ENCODE assay signal across 17 cellular contexts in genomic region chr17:9199474-9200196, GRCh38.
DNase-seq lines count a peak whose midpoint lies in the region; ATAC-seq and TF ChIP-seq lines count a peak whose summit lies in the region.
"Had no signal": no experiment of that assay in that cellular context is flagged by ENCODE, and none has a peak within 500 bp of the region (broad histone marks: within the 10 kb centered on the region; RNA-seq: fewer than 3 reads in every experiment).

No MANE protein-coding gene starts in this region.

- H3K9me3 ChIP-seq in WERI-Rb-1 (ENCODE audit: severe bottlenecking) (no peaks in the 10 kb centered on the region), left ventricle myocardium inferior (replicated peaks) (no peaks in the 10 kb centered on the region), skeletal muscle tissue (ENCODE audit: control insufficient read depth in 3 of 3, low read length in 3 of 3) (no peaks in the 10 kb centered on the region)

- H3K36me3 ChIP-seq in WERI-Rb-1 (no peaks in the 10 kb centered on the region; the same call in 1 of the 2 replicates), left ventricle myocardium inferior (no peaks in the 10 kb centered on the region), skeletal muscle tissue (ENCODE audit: control insufficient read depth in 3 of 3, insufficient read depth in 3 of 3, low read length in 3 of 3) (no peaks in the 10 kb centered on the region)

- no peaks in the 10 kb centered on the region for H3K4me1 Mint-ChIP-seq in HFFc6 (ENCODE audit: low read depth)

- no peaks in the 10 kb centered on the region for H3K36me3 Mint-ChIP-seq in HFFc6 (ENCODE audit: low read depth)
- H3K36me3 Mint-ChIP-seq: activated naive CD8-positive, alpha-beta T cell treated with anti-CD3 and anti-CD28 coated beads, Interleukin-2, amount 10 ng/mL, durations not matched to agents 7 days and 5 days had no signal

- peaks cover 42% of the 10 kb centered on the region for H3K9me3 Mint-ChIP-seq in HFFc6
- H3K9me3 Mint-ChIP-seq: activated CD4-positive, alpha-beta memory T cell treated with anti-CD3 and anti-CD28 coated beads, Interleukin-2, amount 10 ng/mL, durations not matched to agents 7 days and 5 days; activated T-cell treated with anti-CD3 and anti-CD28 coated beads, Interleukin-2, amount 50 U/mL, for 72 hours had no signal

- H3K27ac Mint-ChIP-seq in HFFc6, result no peak overlapping the region
- H3K27ac Mint-ChIP-seq: activated CD4-positive, alpha-beta memory T cell treated with anti-CD3 and anti-CD28 coated beads, Interleukin-2, amount 10 ng/mL, durations not matched to agents 7 days and 5 days; activated naive CD8-positive, alpha-beta T cell treated with anti-CD3 and anti-CD28 coated beads, Interleukin-2, amount 10 ng/mL, durations not matched to agents 7 days and 5 days; activated T-cell treated with anti-CD3 and anti-CD28 coated beads, Interleukin-2, amount 50 U/mL, for 72 hours; stimulated activated naive CD8-positive, alpha-beta T cell treated with anti-CD3 and anti-CD28 coated beads, Interleukin-15, amount 100 ng/mL, for 72 hours had no signal

- no peak overlapping the region for H3K9ac ChIP-seq in skeletal muscle tissue (ENCODE audit: low read depth in 1 of 3, low read length in 3 of 3)

- no peaks in the 10 kb centered on the region for H3K27me3 ChIP-seq in WERI-Rb-1 (ENCODE audit: insufficient read depth, low read depth, severe bottlenecking)
- H3K27me3 ChIP-seq in left ventricle myocardium inferior (ENCODE audit: low read depth), result no peaks in the 10 kb centered on the region
- H3K27me3 ChIP-seq in skeletal muscle tissue (ENCODE audit: control insufficient read depth in 3 of 3, insufficient read depth in 3 of 3, low read length in 3 of 3), result no peaks in the 10 kb centered on the region

- TF ChIP-seq CTCF in WERI-Rb-1 (IDR thresholded peaks at IDR 0.05; ENCODE audit: low read depth, low read length) (no peak), left ventricle myocardium inferior (IDR thresholded peaks at IDR 0.05; ENCODE audit: borderline replicate concordance) (no peak), HFFc6 (IDR thresholded peaks at IDR 0.05) (no peak)

- intact Hi-C loops in left ventricle myocardium inferior (cut with micrococcal nuclease), result no loop called here

- H3K27ac ChIP-seq in WERI-Rb-1, result peak overlapping the region; percentile 53
- no peak overlapping the region for H3K27ac ChIP-seq in left ventricle myocardium inferior (replicated peaks)
- H3K27ac ChIP-seq in skeletal muscle tissue (ENCODE audit: low read depth, low read length), result peak overlapping the region; percentile 1

- peak; percentile 48 for DNase-seq in NCI-H82 (lab: John Stamatoyannopoulos, UW)
- DNase-seq in NCI-H82 treated with DMSO at 0.1 percent for 48 hours (lab: John Stamatoyannopoulos, UW; ENCODE audit: unreplicated experiment), result no peak
- DNase-seq in WERI-Rb-1, result no peak
- DNase-seq in left ventricle myocardium inferior, result peak; percentile 26
- no peak for DNase-seq in HFFc6
- DNase-seq: 8988T; activated CD4-positive, alpha-beta memory T cell treated with anti-CD3 and anti-CD28 coated beads, Interleukin-2, amount 10 ng/mL, durations not matched to agents 7 days and 5 days; activated naive CD8-positive, alpha-beta T cell treated with anti-CD3 and anti-CD28 coated beads, Interleukin-2, amount 10 ng/mL, durations not matched to agents 7 days and 5 days; activated T-cell treated with anti-CD3 and anti-CD28 coated beads, Interleukin-2, amount 50 U/mL, for 72 hours; GOT3; NCI-H2029 treated with DMSO at 0.1 percent for 48 hours; stimulated activated naive CD8-positive, alpha-beta T cell treated with anti-CD3 and anti-CD28 coated beads, Interleukin-15, amount 100 ng/mL, for 72 hours had no signal

- ATAC-seq in GM18519 (IDR thresholded peaks at IDR 0.05; ENCODE audit: low FRiP score, unreplicated experiment) (no peak), GM21723 (IDR thresholded peaks at IDR 0.05; ENCODE audit: unreplicated experiment) (no peak)
- ATAC-seq: activated T-cell treated with anti-CD3 and anti-CD28 coated beads, Interleukin-2, amount 50 U/mL, for 72 hours; left lobe of liver; Panc1; stimulated activated naive CD8-positive, alpha-beta T cell treated with anti-CD3 and anti-CD28 coated beads, Interleukin-15, amount 100 ng/mL, for 72 hours had no signal

- H3K4me1 ChIP-seq in left ventricle myocardium inferior (peaks cover 7% of the 10 kb centered on the region), skeletal muscle tissue (ENCODE audit: control insufficient read depth in 3 of 3, insufficient read depth in 3 of 3, low read length in 3 of 3) (peaks cover 18 to 20% (median 20%) of the 10 kb centered on the region in 3 donors)

- H3K4me3 Mint-ChIP-seq in HFFc6, result no peak overlapping the region
- H3K4me3 Mint-ChIP-seq: activated CD4-positive, alpha-beta memory T cell treated with anti-CD3 and anti-CD28 coated beads, Interleukin-2, amount 10 ng/mL, durations not matched to agents 7 days and 5 days; activated naive CD8-positive, alpha-beta T cell treated with anti-CD3 and anti-CD28 coated beads, Interleukin-2, amount 10 ng/mL, durations not matched to agents 7 days and 5 days; activated T-cell treated with anti-CD3 and anti-CD28 coated beads, Interleukin-2, amount 50 U/mL, for 72 hours; stimulated activated naive CD8-positive, alpha-beta T cell treated with anti-CD3 and anti-CD28 coated beads, Interleukin-15, amount 100 ng/mL, for 72 hours had no signal

- no peaks in the 10 kb centered on the region; the same call in 1 of the 2 replicates for H3K27me3 Mint-ChIP-seq in HFFc6 (ENCODE audit: insufficient read depth)
- H3K27me3 Mint-ChIP-seq: activated CD4-positive, alpha-beta memory T cell treated with anti-CD3 and anti-CD28 coated beads, Interleukin-2, amount 10 ng/mL, durations not matched to agents 7 days and 5 days had no signal

- H3K4me3 ChIP-seq in WERI-Rb-1 (ENCODE audit: low read depth, low read length) (no peak overlapping the region), left ventricle myocardium inferior (no peak overlapping the region), skeletal muscle tissue (ENCODE audit: low read length in 3 of 3) (peak overlapping the region in 1 of 3 donors; percentile 17)

Comparison
In these comparisons a context has a peak if more than half of its experiments do, and no peak if none do; other contexts are left out.
1. DNase-seq: peak in NCI-H82 (single experiment) and left ventricle myocardium inferior (single experiment); none in NCI-H82 treated with DMSO at 0.1 percent for 48 hours (single experiment), WERI-Rb-1 (single experiment) and HFFc6 (single experiment).